ENCODE assay signal across 1 cellular context in genomic region chr1:15432327-15432726, GRCh38.
TF ChIP-seq lines count a peak whose summit lies in the region.

No MANE protein-coding gene starts in this region.

TF ChIP-seq in IMR-90, 13 proteins besides CTCF, POLR2A, EP300 and RAD21:
- TF ChIP-seq RFX5 (IDR thresholded peaks at IDR 0.05; ENCODE audit: low read depth, low read length), result no peak
- TF ChIP-seq SMC3 (IDR thresholded peaks at IDR 0.05; ENCODE audit: low read depth, low read length), result no peak
- no peak for TF ChIP-seq CEBPB (IDR thresholded peaks at IDR 0.05; ENCODE audit: low read depth, low read length)
- no peak for TF ChIP-seq USF2 (IDR thresholded peaks at IDR 0.05; ENCODE audit: low read depth, low read length)
- no peak for TF ChIP-seq MXI1 (IDR thresholded peaks at IDR 0.05; ENCODE audit: borderline replicate concordance, low read depth, low read length)
